1 cellular context compared by ENCODE assay signal in genomic region chr17:60139438-60140285, GRCh38.
TF ChIP-seq lines count a peak whose summit lies in the region.

No MANE protein-coding gene starts in this region.

TF ChIP-seq in K562, 482 proteins besides CTCF, POLR2A, EP300 and RAD21 (continued from another document and continues in another):
- TF ChIP-seq ZBTB49 (CRISPR knock-in tag; IDR thresholded peaks at IDR 0.05; ENCODE audit: borderline replicate concordance), result peak; percentile 74; the same call in 1 of the 2 replicates
- no peak for TF ChIP-seq ZNF707 (CRISPR knock-in tag; conservative IDR thresholded peaks at IDR 0.05)
- TF ChIP-seq KLF10 (CRISPR knock-in tag; IDR thresholded peaks at IDR 0.05), result no peak
- TF ChIP-seq HDAC8 (tag; IDR thresholded peaks at IDR 0.05), result no peak
- no peak for TF ChIP-seq HNRNPH1 (optimal IDR thresholded peaks at IDR 0.05; ENCODE audit: low read depth, low read length)
- TF ChIP-seq ZNF639 (CRISPR knock-in tag; conservative IDR thresholded peaks at IDR 0.05 in 1 of 2, IDR thresholded peaks at IDR 0.05 in 1 of 2), result 0 out of 4 replicates have a peak, but pooled peaks of 1 of the 2 experiments have one; percentile 36
- no peak for TF ChIP-seq CCNT2 (IDR thresholded peaks at IDR 0.05; ENCODE audit: borderline replicate concordance, extremely low read depth, insufficient read length, low read depth, low read length)
- no peak for TF ChIP-seq NFATC3 (IDR thresholded peaks at IDR 0.05)
- peak; percentile 66; the same call in 1 of the 2 replicates for TF ChIP-seq ZBTB9 (CRISPR knock-in tag; IDR thresholded peaks at IDR 0.05)
- peak; percentile 54 for TF ChIP-seq VEZF1 (CRISPR knock-in tag; IDR thresholded peaks at IDR 0.05)
- no peak for TF ChIP-seq HNRNPL (IDR thresholded peaks at IDR 0.05; ENCODE audit: low read depth, low read length)
- TF ChIP-seq, protein P1, sequence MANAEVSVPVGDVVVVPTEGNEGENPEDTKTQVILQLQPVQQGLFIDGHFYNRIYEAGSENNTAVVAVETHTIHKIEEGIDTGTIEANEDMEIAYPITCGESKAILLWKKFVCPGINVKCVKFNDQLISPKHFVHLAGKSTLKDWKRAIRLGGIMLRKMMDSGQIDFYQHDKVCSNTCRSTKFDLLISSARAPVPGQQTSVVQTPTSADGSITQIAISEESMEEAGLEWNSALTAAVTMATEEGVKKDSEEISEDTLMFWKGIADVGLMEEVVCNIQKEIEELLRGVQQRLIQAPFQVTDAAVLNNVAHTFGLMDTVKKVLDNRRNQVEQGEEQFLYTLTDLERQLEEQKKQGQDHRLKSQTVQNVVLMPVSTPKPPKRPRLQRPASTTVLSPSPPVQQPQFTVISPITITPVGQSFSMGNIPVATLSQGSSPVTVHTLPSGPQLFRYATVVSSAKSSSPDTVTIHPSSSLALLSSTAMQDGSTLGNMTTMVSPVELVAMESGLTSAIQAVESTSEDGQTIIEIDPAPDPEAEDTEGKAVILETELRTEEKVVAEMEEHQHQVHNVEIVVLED (CRISPR knock-in tag; IDR thresholded peaks at IDR 0.05), result no peak
- TF ChIP-seq ARNT (IDR thresholded peaks at IDR 0.05), result no peak
- TF ChIP-seq CREB1 (IDR thresholded peaks at IDR 0.05), result no peak
- TF ChIP-seq CREB1 (CRISPR knock-in tag; IDR thresholded peaks at IDR 0.05), result peak; percentile 80
- no peak for TF ChIP-seq FOXJ2 (tag; IDR thresholded peaks at IDR 0.05)
- TF ChIP-seq ELF2 (CRISPR knock-in tag; IDR thresholded peaks at IDR 0.05), result no peak
- TF ChIP-seq, protein P2, sequence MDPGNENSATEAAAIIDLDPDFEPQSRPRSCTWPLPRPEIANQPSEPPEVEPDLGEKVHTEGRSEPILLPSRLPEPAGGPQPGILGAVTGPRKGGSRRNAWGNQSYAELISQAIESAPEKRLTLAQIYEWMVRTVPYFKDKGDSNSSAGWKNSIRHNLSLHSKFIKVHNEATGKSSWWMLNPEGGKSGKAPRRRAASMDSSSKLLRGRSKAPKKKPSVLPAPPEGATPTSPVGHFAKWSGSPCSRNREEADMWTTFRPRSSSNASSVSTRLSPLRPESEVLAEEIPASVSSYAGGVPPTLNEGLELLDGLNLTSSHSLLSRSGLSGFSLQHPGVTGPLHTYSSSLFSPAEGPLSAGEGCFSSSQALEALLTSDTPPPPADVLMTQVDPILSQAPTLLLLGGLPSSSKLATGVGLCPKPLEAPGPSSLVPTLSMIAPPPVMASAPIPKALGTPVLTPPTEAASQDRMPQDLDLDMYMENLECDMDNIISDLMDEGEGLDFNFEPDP (CRISPR knock-in tag; IDR thresholded peaks at IDR 0.05), result no peak
- TF ChIP-seq CREM (IDR thresholded peaks at IDR 0.05; ENCODE audit: low read depth), result peak; percentile 83
- TF ChIP-seq ZBTB40 (IDR thresholded peaks at IDR 0.05), result peak; percentile 67
- TF ChIP-seq ZBTB40 (CRISPR knock-in tag; IDR thresholded peaks at IDR 0.05), result peak; percentile 57; the same call in 1 of the 2 replicates
- peak; percentile 93 for TF ChIP-seq ZNF282 (CRISPR knock-in tag; IDR thresholded peaks at IDR 0.05)
- peak; percentile 97 for TF ChIP-seq TGIF2 (CRISPR knock-in tag; IDR thresholded peaks at IDR 0.05)
- TF ChIP-seq PCBP1 (IDR thresholded peaks at IDR 0.05; ENCODE audit: low read depth, low read length, poor library complexity, severe bottlenecking), result peak; percentile 42
- no peak for TF ChIP-seq HEY1 (CRISPR knock-in tag; IDR thresholded peaks at IDR 0.05; ENCODE audit: borderline replicate concordance)
- TF ChIP-seq SMAD3 (CRISPR knock-in tag; conservative IDR thresholded peaks at IDR 0.05), result peak; percentile 63; the same call in 1 of the 2 replicates
- no peak for TF ChIP-seq TSHZ1 (CRISPR knock-in tag; IDR thresholded peaks at IDR 0.05)
- TF ChIP-seq NONO (IDR thresholded peaks at IDR 0.05; ENCODE audit: low read depth in 2 of 2, low read length in 1 of 2), result no peak
- peak; percentile 88 for TF ChIP-seq GABPB1 (CRISPR knock-in tag; IDR thresholded peaks at IDR 0.05)
- no peak for TF ChIP-seq ZNF212 (CRISPR knock-in tag; IDR thresholded peaks at IDR 0.05)
- TF ChIP-seq, protein P3, sequence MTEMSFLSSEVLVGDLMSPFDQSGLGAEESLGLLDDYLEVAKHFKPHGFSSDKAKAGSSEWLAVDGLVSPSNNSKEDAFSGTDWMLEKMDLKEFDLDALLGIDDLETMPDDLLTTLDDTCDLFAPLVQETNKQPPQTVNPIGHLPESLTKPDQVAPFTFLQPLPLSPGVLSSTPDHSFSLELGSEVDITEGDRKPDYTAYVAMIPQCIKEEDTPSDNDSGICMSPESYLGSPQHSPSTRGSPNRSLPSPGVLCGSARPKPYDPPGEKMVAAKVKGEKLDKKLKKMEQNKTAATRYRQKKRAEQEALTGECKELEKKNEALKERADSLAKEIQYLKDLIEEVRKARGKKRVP (CRISPR knock-in tag; IDR thresholded peaks at IDR 0.05), result peak; percentile 25; the same call in 1 of the 2 replicates
- TF ChIP-seq IFI16 (CRISPR knock-in tag; IDR thresholded peaks at IDR 0.05), result no peak
